Comparison of ENCODE assay signal across 12 cellular contexts in the genomic region with DNA sequence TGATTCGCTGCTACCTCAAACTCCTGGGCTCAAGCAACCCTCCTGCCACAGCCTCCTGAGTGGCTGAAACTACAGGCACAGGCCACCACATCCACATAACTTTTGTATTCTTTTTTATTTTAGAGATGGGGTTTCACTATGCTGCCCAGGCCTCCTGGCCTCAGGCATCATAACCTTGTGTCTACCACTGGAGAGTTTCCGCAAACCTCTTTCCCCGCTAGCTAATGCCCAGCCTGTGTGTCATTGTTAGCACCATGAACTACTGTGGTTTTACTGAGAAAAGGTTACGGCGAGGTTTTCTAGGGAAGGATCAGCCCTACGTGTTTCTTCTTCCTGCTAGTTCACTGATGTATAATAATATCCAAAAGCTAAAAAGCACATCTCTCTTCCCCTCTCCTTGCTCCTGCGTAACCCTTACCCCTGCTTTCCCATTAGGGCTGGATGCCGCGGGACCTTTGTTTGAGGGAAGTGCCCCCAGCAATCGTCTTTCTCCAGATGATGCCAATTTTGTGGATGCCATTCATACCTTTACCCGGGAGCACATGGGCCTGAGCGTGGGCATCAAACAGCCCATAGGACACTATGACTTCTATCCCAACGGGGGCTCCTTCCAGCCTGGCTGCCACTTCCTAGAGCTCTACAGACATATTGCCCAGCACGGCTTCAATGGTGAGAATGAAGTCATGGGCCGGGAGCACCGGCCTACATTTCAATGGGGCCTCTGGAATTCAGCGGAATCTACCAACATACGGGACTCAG.
DNase-seq lines count a peak whose midpoint lies in the region; ATAC-seq and TF ChIP-seq lines count a peak whose summit lies in the region.
"Had no signal": no experiment of that assay in that cellular context is flagged by ENCODE, and none has a peak within 500 bp of the region (broad histone marks: within the 10 kb centered on the region; RNA-seq: fewer than 3 reads in every experiment).

No MANE protein-coding gene starts in this region.

- intact Hi-C loops in left ventricle myocardium inferior (cut with micrococcal nuclease), result no loop called here
- intact Hi-C loops in left cardiac atrium (cut with DNase I), result loop anchor here in 1 of 2 donors (5.0 kb wide), 1 partner anchor 53 kb away; no protein-coding TSS in a partner anchor
- intact Hi-C loops in activated CD8-positive, alpha-beta T cell treated with anti-CD3 and anti-CD28 coated beads for 36 hours (cut with micrococcal nuclease), result no loop called here
- intact Hi-C loops in testis (cut with DNase I; ENCODE audit: low total_unique reads), result no loop called here

- no peaks in the 10 kb centered on the region for H3K36me3 ChIP-seq in left ventricle myocardium inferior
- H3K36me3 ChIP-seq in testis (ENCODE audit: low read depth, missing control alignments), result no peaks in the 10 kb centered on the region
- no peaks in the 10 kb centered on the region for H3K36me3 ChIP-seq in GM23248 (ENCODE audit: low read depth)
- H3K36me3 ChIP-seq in BE2C, result no peaks in the 10 kb centered on the region

- peaks cover 15% of the 10 kb centered on the region for H3F3A ChIP-seq in GM23248 (ENCODE audit: insufficient read depth)

- 96 to 98% methylated on average over 18 of the region's 18 CpGs for WGBS in testis, 2 donors
- 96% methylated on average over 18 of the region's 18 CpGs for WGBS in GM23248 (ENCODE audit: low coverage in 1 of 2, low lambda C conversion rate in 2 of 2, missing lambda C conversion rate in 2 of 2), 2 experiments

- TF ChIP-seq POLR2A in testis (IDR thresholded peaks at IDR 0.05), result no peak

- CTCF ChIA-PET in activated CD8-positive, alpha-beta T cell treated with anti-CD3 and anti-CD28 coated beads for 36 hours (lab: Charles Lee), result interaction anchor here (0.9 to 1.0 kb wide), 2 partner anchors 276 to 317 kb away, joined by 3 read pairs; no protein-coding TSS in a partner anchor

- POLR2A ChIA-PET in activated CD8-positive, alpha-beta T cell treated with anti-CD3 and anti-CD28 coated beads for 36 hours (lab: Charles Lee), result interaction anchor here (0.6 to 1.0 kb wide), 2 partner anchors 17 to 242 kb away, joined by 3 read pairs; no protein-coding TSS in a partner anchor

- no peak overlapping the region for H3K4me3 ChIP-seq in left ventricle myocardium inferior
- H3K4me3 ChIP-seq in testis, result no peak overlapping the region
- H3K4me3 ChIP-seq in GM23248, result no peak overlapping the region
- no peak overlapping the region for H3K4me3 ChIP-seq in BE2C (ENCODE audit: low read depth, low read length)

- H3K9me3 ChIP-seq in left ventricle myocardium inferior (replicated peaks) (no peaks in the 10 kb centered on the region), testis (no peaks in the 10 kb centered on the region), GM23248 (ENCODE audit: low read depth) (no peaks in the 10 kb centered on the region), BE2C (no peaks in the 10 kb centered on the region)

- no peaks in the 10 kb centered on the region for H3K9me2 ChIP-seq in GM23248 (ENCODE audit: insufficient read depth)

- no peaks in the 10 kb centered on the region for H3K79me2 ChIP-seq in GM23248 (ENCODE audit: insufficient read depth)

- H3K4me3 Mint-ChIP-seq in activated CD8-positive, alpha-beta T cell treated with anti-CD3 and anti-CD28 coated beads for 36 hours, result no peak overlapping the region
- H3K4me3 Mint-ChIP-seq: IgD-negative memory B cell had no signal

- H3K4me1 ChIP-seq in left ventricle myocardium inferior (peaks cover 47% of the 10 kb centered on the region), testis (peaks cover 6% of the 10 kb centered on the region), GM23248 (ENCODE audit: insufficient read depth) (peaks cover 23% of the 10 kb centered on the region), BE2C (peaks cover 4% of the 10 kb centered on the region; the same call in 1 of the 2 replicates)

- no peak overlapping the region for H3K4me2 ChIP-seq in GM23248 (ENCODE audit: unreplicated experiment)

- no peaks in the 10 kb centered on the region for H3K36me3 Mint-ChIP-seq in activated CD8-positive, alpha-beta T cell treated with anti-CD3 and anti-CD28 coated beads for 36 hours (ENCODE audit: low read depth)
- H3K36me3 Mint-ChIP-seq: IgD-negative memory B cell had no signal

- H2AFZ ChIP-seq in GM23248, result no peak overlapping the region

- H3K27me3 ChIP-seq in left ventricle myocardium inferior (ENCODE audit: low read depth) (no peaks in the 10 kb centered on the region), testis (no peaks in the 10 kb centered on the region), GM23248 (replicated peaks; ENCODE audit: insufficient read depth) (no peaks in the 10 kb centered on the region), BE2C (no peaks in the 10 kb centered on the region)

- H3K9me3 Mint-ChIP-seq in activated CD8-positive, alpha-beta T cell treated with anti-CD3 and anti-CD28 coated beads for 36 hours, result no peaks in the 10 kb centered on the region
- H3K9me3 Mint-ChIP-seq: IgD-negative memory B cell had no signal

- H3K4me1 Mint-ChIP-seq in activated CD8-positive, alpha-beta T cell treated with anti-CD3 and anti-CD28 coated beads for 36 hours (ENCODE audit: low read depth), result peaks cover 27% of the 10 kb centered on the region
- H3K4me1 Mint-ChIP-seq: IgD-negative memory B cell had no signal

- no peaks in the 10 kb centered on the region for H3K27me3 Mint-ChIP-seq in activated CD8-positive, alpha-beta T cell treated with anti-CD3 and anti-CD28 coated beads for 36 hours

- DNase-seq in left ventricle myocardium inferior (no peak), left cardiac atrium (no peak), islet precursor cell (peak; percentile 50), testis (no peak), GM23248 (no peak), BE2C (no peak)
- peak; percentile 82 for DNase-seq in activated CD8-positive, alpha-beta T cell treated with anti-CD3 and anti-CD28 coated beads for 36 hours
- DNase-seq: amniotic stem cell, erythroblast had no signal

- H3K27ac Mint-ChIP-seq in activated CD8-positive, alpha-beta T cell treated with anti-CD3 and anti-CD28 coated beads for 36 hours, result peak overlapping the region; percentile 89
- H3K27ac Mint-ChIP-seq: IgD-negative memory B cell had no signal

- TF ChIP-seq CTCF in left ventricle myocardium inferior (IDR thresholded peaks at IDR 0.05; ENCODE audit: borderline replicate concordance) (no peak), testis (IDR thresholded peaks at IDR 0.05) (no peak), BE2C (IDR thresholded peaks at IDR 0.05; ENCODE audit: low read depth, low read length) (no peak)
- no peak for TF ChIP-seq CTCF in activated CD8-positive, alpha-beta T cell treated with anti-CD3 and anti-CD28 coated beads for 36 hours (IDR thresholded peaks at IDR 0.05)

- H3K27ac ChIP-seq in left ventricle myocardium inferior (replicated peaks) (peak overlapping the region; percentile 74), testis (peak overlapping the region; percentile 64 to 65), GM23248 (no peak overlapping the region)
- H3K27ac ChIP-seq: C4-2B had no signal

- H4K20me1 ChIP-seq in GM23248 (ENCODE audit: insufficient read depth), result no peaks in the 10 kb centered on the region

- ATAC-seq in left cardiac atrium (no peak), HG02623 (IDR thresholded peaks at IDR 0.05; ENCODE audit: unreplicated experiment) (no peak)
- ATAC-seq in activated CD8-positive, alpha-beta T cell treated with anti-CD3 and anti-CD28 coated beads for 36 hours, result peak; percentile 96

- in situ Hi-C loops in GM23248 (cut with MboI), result no loop called here

- H3K9ac ChIP-seq in GM23248, result no peak overlapping the region

Comparison
In these comparisons a context has a peak if more than half of its experiments do, and no peak if none do; other contexts are left out.
1. DNase-seq: peak in activated CD8-positive, alpha-beta T cell treated with anti-CD3 and anti-CD28 coated beads for 36 hours (single experiment) and islet precursor cell (single experiment); none in left ventricle myocardium inferior (single experiment), left cardiac atrium (single experiment), testis (single experiment), GM23248 (single experiment) and BE2C (single experiment).